ENCODE assay signal across 1 cellular context in the genomic region with DNA sequence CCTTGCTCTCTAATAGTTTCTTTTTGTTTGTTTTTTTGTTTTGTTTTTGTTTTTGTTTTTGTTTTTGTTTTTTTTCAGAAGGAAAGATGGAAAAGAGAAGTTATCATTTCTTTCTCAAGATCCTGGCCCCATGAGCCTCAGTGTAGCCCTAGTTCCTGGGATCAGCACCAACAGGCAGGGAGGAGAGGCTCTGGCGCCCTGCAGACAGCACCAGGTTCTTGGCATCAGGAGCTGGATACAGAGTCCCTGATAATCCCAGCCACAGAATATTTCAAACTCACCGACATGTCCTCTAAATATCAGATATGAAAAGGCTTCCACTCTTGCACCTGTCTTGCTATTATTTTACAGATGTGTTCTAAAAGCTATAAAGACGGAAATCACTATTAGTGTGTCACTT.
TF ChIP-seq lines count a peak whose summit lies in the region.

No MANE protein-coding gene starts in this region.

TF ChIP-seq in IMR-90, 13 proteins besides CTCF, POLR2A, EP300 and RAD21 (continued from another document):
- TF ChIP-seq, protein P1, sequence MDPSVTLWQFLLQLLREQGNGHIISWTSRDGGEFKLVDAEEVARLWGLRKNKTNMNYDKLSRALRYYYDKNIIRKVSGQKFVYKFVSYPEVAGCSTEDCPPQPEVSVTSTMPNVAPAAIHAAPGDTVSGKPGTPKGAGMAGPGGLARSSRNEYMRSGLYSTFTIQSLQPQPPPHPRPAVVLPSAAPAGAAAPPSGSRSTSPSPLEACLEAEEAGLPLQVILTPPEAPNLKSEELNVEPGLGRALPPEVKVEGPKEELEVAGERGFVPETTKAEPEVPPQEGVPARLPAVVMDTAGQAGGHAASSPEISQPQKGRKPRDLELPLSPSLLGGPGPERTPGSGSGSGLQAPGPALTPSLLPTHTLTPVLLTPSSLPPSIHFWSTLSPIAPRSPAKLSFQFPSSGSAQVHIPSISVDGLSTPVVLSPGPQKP (IDR thresholded peaks at IDR 0.05; ENCODE audit: borderline replicate concordance, low read depth, low read length), result no peak
- no peak for TF ChIP-seq CEBPB (IDR thresholded peaks at IDR 0.05; ENCODE audit: low read depth, low read length)
